In the genomic region with DNA sequence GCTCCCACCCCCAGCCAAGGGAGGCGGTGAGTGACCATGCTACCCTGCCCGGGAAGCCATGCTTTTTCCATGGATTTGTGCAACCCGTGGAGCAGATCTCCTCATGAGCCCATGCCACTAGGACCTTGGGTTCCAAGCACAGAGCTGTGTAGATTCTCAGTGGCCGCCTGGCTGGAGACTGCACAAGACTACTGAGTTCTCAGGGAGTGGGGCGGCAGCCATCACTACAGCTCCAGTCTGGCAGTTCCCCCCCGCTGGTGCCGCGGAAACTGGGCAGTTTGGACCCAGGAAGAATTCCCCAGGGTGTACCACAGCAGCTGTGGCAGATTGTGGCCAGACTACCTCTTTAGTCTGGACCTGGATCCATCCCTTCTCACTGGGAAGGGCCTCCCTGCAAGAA, we compare ENCODE assay signal across 33 cellular contexts.
"Had no signal": no experiment of that assay in that cellular context is flagged by ENCODE, and none has a peak within 500 bp of the region (broad histone marks: within the 10 kb centered on the region; RNA-seq: fewer than 3 reads in every experiment).

No MANE protein-coding gene starts in this region.

- ATAC-seq: activated naive CD4-positive, alpha-beta T cell treated with anti-CD3 and anti-CD28 coated beads, Interleukin-2, amount 50 U/mL, for 72 hours; activated naive CD8-positive, alpha-beta T cell treated with anti-CD3 and anti-CD28 coated beads, Interleukin-2, amount 50 U/mL, for 24 hours; activated T-cell treated with anti-CD3 and anti-CD28 coated beads, Interleukin-2, amount 50 U/mL, for 4 hours; activated T-cell treated with anti-CD3 and anti-CD28 coated beads, Interleukin-2, amount 50 U/mL, for 72 hours; activated T-helper 17 cell treated with anti-CD3 and anti-CD28 coated beads, Interleukin-2, amount 50 U/mL, for 72 hours; body of pancreas had no signal

- H3K9me3 ChIP-seq: ascending aorta, body of pancreas had no signal

- H3K4me3 ChIP-seq: adrenal gland, ascending aorta, body of pancreas, breast epithelium, cardiac muscle cell had no signal

- H3K36me3 ChIP-seq: adrenal gland, ascending aorta, brain microvascular endothelial cell, breast epithelium, cardiac muscle cell had no signal

- H3K27me3 ChIP-seq: adrenal gland, ascending aorta, body of pancreas, brain microvascular endothelial cell, breast epithelium, cardiac muscle cell had no signal

- H3K27ac ChIP-seq: adrenal gland, ascending aorta, body of pancreas, brain microvascular endothelial cell, breast epithelium, cardiac muscle cell had no signal

- DNase-seq: activated effector memory CD4-positive, alpha-beta T cell treated with anti-CD3 and anti-CD28 coated beads, Interleukin-2, amount 50 U/mL, for 16 hours; activated effector memory CD4-positive, alpha-beta T cell treated with Interleukin-2 at 50 U/mL for 16 hours; activated gamma-delta T cell; activated gamma-delta T cell treated with Interleukin-2 at 50 U/mL for 16 hours; activated naive CD4-positive, alpha-beta T cell; activated naive CD4-positive, alpha-beta T cell treated with anti-CD3 and anti-CD28 coated beads for 36 hours; activated naive CD4-positive, alpha-beta T cell treated with anti-CD3 and anti-CD28 coated beads, Interleukin-2, amount 10 ng/mL, durations not matched to agents 7 days and 5 days; activated naive CD4-positive, alpha-beta T cell treated with anti-CD3 and anti-CD28 coated beads, Interleukin-2, amount 50 U/mL, for 16 hours; activated naive CD8-positive, alpha-beta T cell treated with anti-CD3 and anti-CD28 coated beads for 36 hours; activated naive CD8-positive, alpha-beta T cell treated with anti-CD3 and anti-CD28 coated beads, Interleukin-2, amount 10 ng/mL, durations not matched to agents 7 days and 5 days; activated naive CD8-positive, alpha-beta T cell treated with anti-CD3 and anti-CD28 coated beads, Interleukin-2, amount 50 U/mL, for 24 hours; activated T-cell treated with anti-CD3 and anti-CD28 coated beads for 4 hours; activated T-cell treated with anti-CD3 and anti-CD28 coated beads, Interleukin-2, amount 50 U/mL, for 1 hour; activated T-cell treated with anti-CD3 and anti-CD28 coated beads, Interleukin-2, amount 50 U/mL, for 24 hours; activated T-cell treated with anti-CD3 and anti-CD28 coated beads, Interleukin-2, amount 50 U/mL, for 4 hours; activated T-cell treated with anti-CD3 and anti-CD28 coated beads, Interleukin-2, amount 50 U/mL, for 48 hours; activated T-cell treated with anti-CD3 and anti-CD28 coated beads, Interleukin-2, amount 50 U/mL, for 72 hours; adrenal gland; amniotic stem cell; amygdala; anterior cingulate cortex; body of pancreas; brain microvascular endothelial cell; caudate nucleus; central memory CD4-positive, alpha-beta T cell; cerebellar nuclear complex had no signal

- FAIRE-seq: astrocyte, bronchial epithelial cell had no signal

- H3K4me1 ChIP-seq: adrenal gland, ascending aorta, body of pancreas, breast epithelium had no signal
